In the genomic region with DNA sequence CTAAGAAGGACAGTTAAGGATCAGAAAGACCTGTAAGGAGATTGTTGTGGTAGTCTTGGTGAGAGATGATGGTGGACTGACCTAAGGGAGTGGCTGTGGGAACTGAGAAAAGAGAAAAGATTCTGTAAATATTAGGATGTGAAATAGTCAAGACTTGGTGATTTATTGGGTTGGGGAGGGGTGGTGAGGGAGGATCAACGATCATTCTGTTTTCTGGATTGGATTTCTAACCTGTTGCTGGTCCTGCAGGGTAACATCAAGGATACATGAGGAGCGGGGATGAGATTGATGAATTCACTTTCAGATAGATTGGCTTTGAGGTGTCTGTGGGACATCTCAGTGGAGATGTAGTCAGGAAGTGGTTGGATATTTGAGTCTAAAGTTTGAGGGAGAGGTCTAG, we compare ENCODE assay signal across 15 cellular contexts. TPM values are rescaled to one million over a fixed set of nuclear protein-coding genes. Genes with fewer than 3 reads are reported as not detected.
DNase-seq lines count a peak whose midpoint lies in the region; ATAC-seq and TF ChIP-seq lines count a peak whose summit lies in the region.
"Had no signal": no experiment of that assay in that cellular context is flagged by ENCODE, and none has a peak within 500 bp of the region (broad histone marks: within the 10 kb centered on the region; RNA-seq: fewer than 3 reads in every experiment).

No MANE protein-coding gene starts in this region.

- peaks cover 10% of the 10 kb centered on the region for H3K36me3 ChIP-seq in lower lobe of right lung

- CTCF ChIA-PET in AG04449 (lab: Yijun Ruan, JAX): no interaction called here

- intact Hi-C loops in lower lobe of right lung (cut with DNase I): no loop called here

- H3K4me3 ChIP-seq in AG04449 (ENCODE audit: low read depth, low read length) (peak overlapping the region; percentile 73; the same call in 1 of the 2 replicates), HFF-Myc (replicated peaks; ENCODE audit: low read depth, low read length) (peak overlapping the region; percentile 77), WI38 (ENCODE audit: low read depth, low read length) (peak overlapping the region; percentile 84), lower lobe of right lung (peak overlapping the region; percentile 75)

- no peak overlapping the region for H3K27ac ChIP-seq in lower lobe of right lung
- H3K27ac ChIP-seq: RWPE1 had no signal

- DNase-seq in AG04449 (ENCODE audit: low read depth, low spot score): no peak
- no peak for DNase-seq in HFF-Myc (ENCODE audit: extremely low read depth, low read depth)
- DNase-seq in lower lobe of right lung: no peak
- no peak for DNase-seq in OCI-M1 (lab: John Stamatoyannopoulos, UW)
- no peak for DNase-seq in amniotic stem cell (lab: John Stamatoyannopoulos, UW)
- no peak for DNase-seq in GM13977 (ENCODE audit: low spot score)
- DNase-seq in NCI-H345 treated with DMSO at 0.1 percent for 48 hours (lab: John Stamatoyannopoulos, UW; ENCODE audit: unreplicated experiment): no peak
- DNase-seq: aorta, DMS153, NCI-H146, NCI-H510A treated with DMSO at 0.1 percent for 48 hours, substantia nigra, T-helper 9 cell had no signal

- POLR2A ChIA-PET in AG04449 (lab: Yijun Ruan, JAX): no interaction called here

- peaks cover 7% of the 10 kb centered on the region for H3K4me1 ChIP-seq in lower lobe of right lung

- ATAC-seq in lower lobe of right lung: no peak

- no peak for TF ChIP-seq CTCF in AG04449 (IDR thresholded peaks at IDR 0.05; ENCODE audit: insufficient read depth, low read length, missing control alignments)
- no peak for TF ChIP-seq CTCF in HFF-Myc (IDR thresholded peaks at IDR 0.05; ENCODE audit: low read depth, low read length, missing control alignments)
- no peak for TF ChIP-seq CTCF in WI38 (IDR thresholded peaks at IDR 0.05; ENCODE audit: low read depth, low read length)
- no peak for TF ChIP-seq CTCF in lower lobe of right lung (IDR thresholded peaks at IDR 0.05)
- no peak for TF ChIP-seq CTCF in GM13977 (IDR thresholded peaks at IDR 0.05; ENCODE audit: extremely low read depth, insufficient read depth, missing control alignments)

- H3K9me3 ChIP-seq in lower lobe of right lung: no peaks in the 10 kb centered on the region

- in situ Hi-C loops in GM13977 (cut with MboI; ENCODE audit: low pct_unique_long_range_greater_than_20kb, low sequenced_read_pairs, unreplicated experiment): no loop called here

- H3K27me3 ChIP-seq in lower lobe of right lung (ENCODE audit: low read depth): no peaks in the 10 kb centered on the region

RNA-seq across cellular contexts. Expression of gene PIN4, which starts 1.4 kb away (rescaled TPM):
- 9.8 TPM for total RNA-seq in lower lobe of right lung

RNA-seq across cellular contexts. Expression of gene RTL5, which starts 51.2 kb away (rescaled TPM):
- 9.9 TPM for total RNA-seq in lower lobe of right lung

RNA-seq across cellular contexts. Expression of gene ERCC6L, which starts 55.9 kb away (rescaled TPM):
- total RNA-seq in lower lobe of right lung: 0.24 TPM
